Comparison of ENCODE assay signal across 1 cellular context in genomic region chr5:151101151-151101550, GRCh38.
A peak's percentile ranks its signal among the peaks of the same experiment; 100 is the strongest.
TF ChIP-seq lines count a peak whose summit lies in the region.

No MANE protein-coding gene starts in this region.

TF ChIP-seq in K562, 482 proteins besides CTCF, POLR2A, EP300 and RAD21 (continued from another document):
- TF ChIP-seq GTF3C2 (IDR thresholded peaks at IDR 0.05; ENCODE audit: borderline replicate concordance, extremely low read depth, insufficient read length), result no peak
- no peak for TF ChIP-seq SRSF9 (IDR thresholded peaks at IDR 0.05; ENCODE audit: borderline replicate concordance, low read depth, low read length)
- TF ChIP-seq FIP1L1 (IDR thresholded peaks at IDR 0.05; ENCODE audit: low read depth, low read length, poor library complexity, severe bottlenecking), result no peak
- no peak for TF ChIP-seq NFIC (IDR thresholded peaks at IDR 0.05)
- no peak for TF ChIP-seq ZNF507 (tag; conservative IDR thresholded peaks at IDR 0.05)
- no peak for TF ChIP-seq ZNF75A (CRISPR knock-in tag; IDR thresholded peaks at IDR 0.05)
- TF ChIP-seq ATF4 (CRISPR knock-in tag; IDR thresholded peaks at IDR 0.05), result no peak
- TF ChIP-seq PTRF (tag; IDR thresholded peaks at IDR 0.05), result no peak
- no peak for TF ChIP-seq RFX5 (IDR thresholded peaks at IDR 0.05; ENCODE audit: low read depth, low read length)
- no peak for TF ChIP-seq CEBPB (tag; IDR thresholded peaks at IDR 0.05)
- no peak for TF ChIP-seq ZNF408 (CRISPR knock-in tag; IDR thresholded peaks at IDR 0.05; ENCODE audit: low read depth)
- TF ChIP-seq ZNF395 (CRISPR knock-in tag; IDR thresholded peaks at IDR 0.05), result 0 out of 2 replicates have a peak, but pooled peaks have one; percentile 40
- TF ChIP-seq SAFB (IDR thresholded peaks at IDR 0.05; ENCODE audit: borderline replicate concordance, low read depth, low read length), result no peak
- TF ChIP-seq CXXC5 (CRISPR knock-in tag; IDR thresholded peaks at IDR 0.05), result peak; percentile 37; the same call in 1 of the 2 replicates
- TF ChIP-seq EWSR1 (IDR thresholded peaks at IDR 0.05; ENCODE audit: borderline replicate concordance, low read depth, partially characterized antibody), result no peak
- TF ChIP-seq HLTF (IDR thresholded peaks at IDR 0.05), result no peak
- TF ChIP-seq MYBL2 (IDR thresholded peaks at IDR 0.05; ENCODE audit: low read depth), result no peak
- no peak for TF ChIP-seq MYBL2 (CRISPR knock-in tag; IDR thresholded peaks at IDR 0.05; ENCODE audit: borderline replicate concordance)
- TF ChIP-seq ARID2 (IDR thresholded peaks at IDR 0.05), result no peak
- TF ChIP-seq NEUROD1 (IDR thresholded peaks at IDR 0.05; ENCODE audit: borderline replicate concordance, low read depth, low read length, partially characterized antibody), result peak; percentile 17
- TF ChIP-seq GABPB1 (CRISPR knock-in tag; IDR thresholded peaks at IDR 0.05), result no peak
- TF ChIP-seq CHCHD3 (CRISPR knock-in tag; IDR thresholded peaks at IDR 0.05), result no peak
- peak; percentile 77; the same call in 1 of the 2 replicates for TF ChIP-seq RNF2 (IDR thresholded peaks at IDR 0.05)
- no peak for TF ChIP-seq SMARCB1 (IDR thresholded peaks at IDR 0.05; ENCODE audit: insufficient read length, low read depth)
- no peak for TF ChIP-seq KLF6 (CRISPR knock-in tag; IDR thresholded peaks at IDR 0.05; ENCODE audit: borderline replicate concordance)
- no peak for TF ChIP-seq MAFK (IDR thresholded peaks at IDR 0.05; ENCODE audit: low read length)
- TF ChIP-seq SP2 (IDR thresholded peaks at IDR 0.05; ENCODE audit: extremely low read depth, low read depth, low read length, poor library complexity, severe bottlenecking), result no peak
- peak; percentile 28 for TF ChIP-seq SMAD1 (IDR thresholded peaks at IDR 0.05; ENCODE audit: low read depth, low read length, partially characterized antibody)
- no peak for TF ChIP-seq JUND (IDR thresholded peaks at IDR 0.05; ENCODE audit: borderline replicate concordance, low read depth, low read length)
- TF ChIP-seq JUND (tag; IDR thresholded peaks at IDR 0.05; ENCODE audit: borderline replicate concordance, low read depth, low read length), result no peak; the same call in 2 of the 3 replicates
- no peak for TF ChIP-seq FOXK2 (conservative IDR thresholded peaks at IDR 0.05 in 1 of 2, IDR thresholded peaks at IDR 0.05 in 1 of 2; ENCODE audit: low read depth in 2 of 2)
- TF ChIP-seq CLOCK (CRISPR knock-in tag; IDR thresholded peaks at IDR 0.05; ENCODE audit: borderline replicate concordance), result no peak
- TF ChIP-seq CCNT2 (IDR thresholded peaks at IDR 0.05; ENCODE audit: borderline replicate concordance, extremely low read depth, insufficient read length, low read depth, low read length), result no peak
- TF ChIP-seq TAL1 (IDR thresholded peaks at IDR 0.05), result no peak
- TF ChIP-seq ETV1 (tag; conservative IDR thresholded peaks at IDR 0.05; ENCODE audit: low read depth), result no peak
- TF ChIP-seq MAFG (tag; conservative IDR thresholded peaks at IDR 0.05), result no peak
- TF ChIP-seq VEZF1 (CRISPR knock-in tag; IDR thresholded peaks at IDR 0.05), result peak; percentile 66
- no peak for TF ChIP-seq ARID3A (IDR thresholded peaks at IDR 0.05; ENCODE audit: borderline replicate concordance, low read depth, low read length)
- TF ChIP-seq ZNF175 (CRISPR knock-in tag; IDR thresholded peaks at IDR 0.05; ENCODE audit: low read depth), result peak; percentile 24
- no peak for TF ChIP-seq E2F8 (IDR thresholded peaks at IDR 0.05; ENCODE audit: low read depth, partially characterized antibody)
- TF ChIP-seq CBFA2T3 (IDR thresholded peaks at IDR 0.05), result no peak
- TF ChIP-seq FOXP1 (CRISPR knock-in tag; IDR thresholded peaks at IDR 0.05), result no peak
- TF ChIP-seq ZFPM2 (CRISPR knock-in tag; IDR thresholded peaks at IDR 0.05), result no peak
- TF ChIP-seq KAT7 (CRISPR knock-in tag; IDR thresholded peaks at IDR 0.05; ENCODE audit: borderline replicate concordance), result no peak
- TF ChIP-seq MEF2D (tag; conservative IDR thresholded peaks at IDR 0.05; ENCODE audit: low read depth), result 0 out of 2 replicates have a peak, but pooled peaks have one; percentile 17
